8 cellular contexts compared by ENCODE assay signal in the genomic region with DNA sequence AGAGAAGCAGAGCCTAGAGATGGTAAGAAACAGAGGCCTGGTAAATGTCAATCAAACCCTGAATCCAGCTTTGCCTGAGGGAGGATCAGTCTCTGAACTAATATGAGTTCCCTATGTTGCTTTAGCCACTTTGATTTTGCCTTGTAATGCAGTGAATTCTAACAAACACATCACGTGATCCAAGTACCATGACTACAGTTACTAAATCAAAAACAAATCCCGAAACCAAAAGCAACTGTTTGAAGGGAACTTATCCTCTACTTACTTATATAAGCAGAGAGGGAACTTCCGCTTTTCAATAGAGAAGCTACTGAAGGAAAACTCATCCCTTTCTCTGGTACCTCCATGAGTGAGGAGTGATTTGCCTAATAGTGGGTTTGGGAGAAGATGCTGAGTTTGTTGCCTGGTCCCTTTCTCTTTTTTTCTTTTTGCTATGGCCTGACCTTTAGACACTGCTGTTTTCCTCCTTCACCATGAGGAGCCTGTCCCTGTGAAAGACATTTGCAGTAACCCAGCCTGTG. TPM values are rescaled to one million over a fixed set of nuclear protein-coding genes. Genes with fewer than 3 reads are reported as not detected.
DNase-seq lines count a peak whose midpoint lies in the region; ATAC-seq and TF ChIP-seq lines count a peak whose summit lies in the region.

No MANE protein-coding gene starts in this region.

- no peak for TF ChIP-seq POLR2A in tibial nerve (IDR thresholded peaks at IDR 0.05)

- H3K27me3 Mint-ChIP-seq in activated naive CD8-positive, alpha-beta T cell treated with anti-CD3 and anti-CD28 coated beads for 36 hours: no peaks in the 10 kb centered on the region

- H3K27me3 ChIP-seq in layer of hippocampus (ENCODE audit: control insufficient read depth, insufficient read depth, low read length) (no peaks in the 10 kb centered on the region), tibial nerve (no peaks in the 10 kb centered on the region)

- peak overlapping the region; percentile 3 for H3K4me3 Mint-ChIP-seq in activated naive CD8-positive, alpha-beta T cell treated with anti-CD3 and anti-CD28 coated beads for 36 hours

- DNase-seq in AG08395 (ENCODE audit: low spot score) (peak; percentile 82), tibial nerve (ENCODE audit: low spot score in 2 of 2) (no peak), HuH-7 (ENCODE audit: low spot score) (no peak), NCI-H1105 treated with DMSO at 0.1 percent for 48 hours (lab: John Stamatoyannopoulos, UW) (no peak)
- DNase-seq in activated naive CD8-positive, alpha-beta T cell treated with anti-CD3 and anti-CD28 coated beads for 36 hours: no peak

- TF ChIP-seq CTCF in tibial nerve (IDR thresholded peaks at IDR 0.05): no peak

- peak overlapping the region; percentile 56 for H3K27ac ChIP-seq in layer of hippocampus (ENCODE audit: low read depth, low read length)
- peak overlapping the region in 3 of 4 donors; percentile 74 to 79 (median 77) for H3K27ac ChIP-seq in tibial nerve

- H3K36me3 Mint-ChIP-seq in activated naive CD8-positive, alpha-beta T cell treated with anti-CD3 and anti-CD28 coated beads for 36 hours: no peaks in the 10 kb centered on the region

- 37 to 50% methylated on average over 3 of the region's 3 CpGs for WGBS in tibial nerve, 2 donors

- no peak overlapping the region for H3K4me3 ChIP-seq in tibial nerve

- H3K9me3 ChIP-seq in tibial nerve: no peaks in the 10 kb centered on the region

- TF ChIP-seq EP300 in tibial nerve (IDR thresholded peaks at IDR 0.05): peak in 1 of 2 donors; percentile 54

- H3K36me3 ChIP-seq in tibial nerve: no peaks in the 10 kb centered on the region

- ATAC-seq in GM18907 (IDR thresholded peaks at IDR 0.05; ENCODE audit: unreplicated experiment) (peak; percentile 66), HG03460 (IDR thresholded peaks at IDR 0.05; ENCODE audit: unreplicated experiment) (peak; percentile 79)

- H3K9me3 Mint-ChIP-seq in activated naive CD8-positive, alpha-beta T cell treated with anti-CD3 and anti-CD28 coated beads for 36 hours: no peaks in the 10 kb centered on the region

- peaks cover 0 to 14% (median 5%) of the 10 kb centered on the region in 4 donors for H3K4me1 ChIP-seq in tibial nerve

- H3K4me1 Mint-ChIP-seq in activated naive CD8-positive, alpha-beta T cell treated with anti-CD3 and anti-CD28 coated beads for 36 hours: peaks cover 19% of the 10 kb centered on the region

- peak overlapping the region; percentile 62 for H3K27ac Mint-ChIP-seq in activated naive CD8-positive, alpha-beta T cell treated with anti-CD3 and anti-CD28 coated beads for 36 hours

RNA-seq across cellular contexts. Expression of a gene that starts 7.7 kb away (rescaled TPM):
- total RNA-seq in activated naive CD8-positive, alpha-beta T cell treated with anti-CD3 and anti-CD28 coated beads for 36 hours: 10 to 100 TPM; 46.2 to 48.3 TPM
- 10 to 100 TPM; 21.6 to 23.6 (median 23.1) TPM for total RNA-seq in tibial nerve

RNA-seq across cellular contexts. Expression of a gene that starts 23.1 kb away (rescaled TPM):
- total RNA-seq in activated naive CD8-positive, alpha-beta T cell treated with anti-CD3 and anti-CD28 coated beads for 36 hours: 10 to 100 TPM; 11.0 to 13.6 TPM
- 10 to 100 TPM; 45.0 to 71.2 (median 64.5) TPM for total RNA-seq in tibial nerve
